8 cellular contexts compared by ENCODE assay signal in the genomic region with DNA sequence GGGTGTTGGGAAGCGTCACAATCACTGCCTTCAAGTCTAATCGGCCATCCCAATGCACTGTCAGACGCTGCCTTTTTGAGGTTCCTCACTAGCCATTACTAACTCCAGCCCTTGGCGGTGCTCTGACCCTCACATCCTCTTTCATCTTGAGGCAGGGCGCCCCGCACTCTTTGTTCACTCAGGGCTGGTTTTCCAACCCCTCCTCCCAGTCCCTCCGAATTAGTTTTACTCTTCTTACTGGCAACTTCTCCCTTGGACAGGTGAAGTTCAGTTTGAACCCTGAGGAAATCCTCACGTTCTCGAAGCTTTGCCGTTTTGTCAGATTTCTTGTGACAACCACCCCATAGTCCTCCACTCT. TPM values are rescaled to one million over a fixed set of nuclear protein-coding genes. Genes with fewer than 3 reads are reported as not detected.
DNase-seq lines count a peak whose midpoint lies in the region; ATAC-seq and TF ChIP-seq lines count a peak whose summit lies in the region.

No MANE protein-coding gene starts in this region.

- intact Hi-C loops in PC-9 (cut with micrococcal nuclease; ENCODE audit: unreplicated experiment), result loop anchor here (1.0 to 5.0 kb wide), 12 partner anchors 14 to 889 kb away; a partner anchor contains a TSS
- intact Hi-C loops in esophagus muscularis mucosa (cut with DNase I), result loop anchor here (2.0 kb wide), 2 partner anchors 70 to 106 kb away; a partner anchor contains a TSS
- intact Hi-C loops in gastrocnemius medialis (cut with DNase I; ENCODE audit: low total_unique reads), result loop anchor here (1.0 to 5.0 kb wide), 11 partner anchors 9 to 1729 kb away; a partner anchor contains a TSS

- H3K36me3 ChIP-seq in PC-9 (ENCODE audit: low read depth) (peaks cover 7% of the 10 kb centered on the region; the same call in 1 of the 2 replicates), esophagus muscularis mucosa (peaks cover 11 to 27% (median 23%) of the 10 kb centered on the region in 4 donors), gastrocnemius medialis (peaks cover 0 to 14% of the 10 kb centered on the region in 2 donors)

- no peaks in the 10 kb centered on the region for H3K27me3 Mint-ChIP-seq in activated naive CD4-positive, alpha-beta T cell treated with anti-CD3 and anti-CD28 coated beads, Interleukin-2, amount 10 ng/mL, durations not matched to agents 7 days and 5 days

- WGBS in esophagus muscularis mucosa, result 9% methylated on average over 9 of the region's 10 CpGs

- peak overlapping the region; percentile 71 for H2AFZ ChIP-seq in PC-9

- peak overlapping the region; percentile 91 for H3K4me2 ChIP-seq in PC-9

- H3K4me3 Mint-ChIP-seq in activated naive CD4-positive, alpha-beta T cell treated with anti-CD3 and anti-CD28 coated beads, Interleukin-2, amount 10 ng/mL, durations not matched to agents 7 days and 5 days, result peak overlapping the region; percentile 94

- TF ChIP-seq CTCF in PC-9 (conservative IDR thresholded peaks at IDR 0.05) (no peak), esophagus muscularis mucosa (IDR thresholded peaks at IDR 0.05) (no peak), gastrocnemius medialis (IDR thresholded peaks at IDR 0.05 in 4 of 5, conservative IDR thresholded peaks at IDR 0.05 in 1 of 5) (no peak)

- H3K9me3 ChIP-seq in PC-9 (ENCODE audit: insufficient read depth, low read depth), result no peaks in the 10 kb centered on the region
- H3K9me3 ChIP-seq in esophagus muscularis mucosa, result no peaks in the 10 kb centered on the region
- H3K9me3 ChIP-seq in gastrocnemius medialis, result no peaks in the 10 kb centered on the region

- no peaks in the 10 kb centered on the region for H4K20me1 ChIP-seq in PC-9 (ENCODE audit: insufficient read depth)

- in situ Hi-C loops in gastrocnemius medialis (cut with MboI; ENCODE audit: low sequenced_read_pairs in 4 of 4), result loop anchor here in 1 of 4 donors (10.0 kb wide), 1 partner anchor 106 kb away; a partner anchor contains a TSS

- peaks cover 47% of the 10 kb centered on the region for H3K4me1 Mint-ChIP-seq in activated naive CD4-positive, alpha-beta T cell treated with anti-CD3 and anti-CD28 coated beads, Interleukin-2, amount 10 ng/mL, durations not matched to agents 7 days and 5 days

- H3K4me1 ChIP-seq in PC-9 (replicated peaks; ENCODE audit: insufficient read depth), result peaks cover 26% of the 10 kb centered on the region
- H3K4me1 ChIP-seq in esophagus muscularis mucosa, result peaks cover 50 to 70% (median 57%) of the 10 kb centered on the region in 4 donors
- peaks cover 44 to 54% of the 10 kb centered on the region in 2 donors for H3K4me1 ChIP-seq in gastrocnemius medialis

- no peak for TF ChIP-seq EP300 in esophagus muscularis mucosa (IDR thresholded peaks at IDR 0.05)

- no TSS peak for BruUV-seq in PC-9 (replicated peaks; lab: Mats Ljungman, UMichigan)

- H3K4me3 ChIP-seq in PC-9, result peak overlapping the region; percentile 63
- H3K4me3 ChIP-seq in esophagus muscularis mucosa, result peak overlapping the region; percentile 66 to 86 (median 78)
- H3K4me3 ChIP-seq in gastrocnemius medialis, result peak overlapping the region; percentile 77 to 94 (median 88)

- H3K27me3 ChIP-seq in PC-9 (ENCODE audit: insufficient read depth, low read depth), result no peaks in the 10 kb centered on the region
- H3K27me3 ChIP-seq in esophagus muscularis mucosa, result no peaks in the 10 kb centered on the region
- H3K27me3 ChIP-seq in gastrocnemius medialis, result no peaks in the 10 kb centered on the region

- no peak for TF ChIP-seq POLR2A in esophagus muscularis mucosa (IDR thresholded peaks at IDR 0.05; ENCODE audit: low read depth)
- TF ChIP-seq POLR2A in gastrocnemius medialis (IDR thresholded peaks at IDR 0.05), result no peak

- peaks cover 44% of the 10 kb centered on the region for H3F3A ChIP-seq in PC-9 (ENCODE audit: insufficient read depth, low read depth)

- no peak for DNase-seq in activated naive CD4-positive, alpha-beta T cell treated with anti-CD3 and anti-CD28 coated beads, Interleukin-2, amount 10 ng/mL, durations not matched to agents 7 days and 5 days
- no peak for DNase-seq in activated naive CD4-positive, alpha-beta T cell treated with Interleukin-2 at 50 U/mL for 16 hours
- DNase-seq in PC-9, result no peak
- no peak for DNase-seq in esophagus muscularis mucosa (ENCODE audit: extremely low spot score)
- DNase-seq in gastrocnemius medialis, result no peak
- no peak for DNase-seq in D341Med (ENCODE audit: low spot score)
- no peak for DNase-seq in middle frontal gyrus (ENCODE audit: extremely low spot score, low spot score)

- H3K9me3 Mint-ChIP-seq in activated naive CD4-positive, alpha-beta T cell treated with anti-CD3 and anti-CD28 coated beads, Interleukin-2, amount 10 ng/mL, durations not matched to agents 7 days and 5 days, result no peaks in the 10 kb centered on the region

- CTCF ChIA-PET in activated naive CD4-positive, alpha-beta T cell treated with anti-CD3 and anti-CD28 coated beads, Interleukin-2, amount 10 ng/mL, durations not matched to agents 7 days and 5 days (lab: Charles Lee), result interaction anchor here (0.7 to 5.2 kb wide), 20 partner anchors 7 to 346 kb away, joined by 3 to 87 read pairs (median 6); a partner anchor contains a TSS
- CTCF ChIA-PET in PC-9 (lab: Charles Lee), result interaction anchor here (0.6 to 1.7 kb wide), 7 partner anchors 14 to 381 kb away, joined by 3 to 15 read pairs (median 5); a partner anchor contains a TSS

- H3K27ac Mint-ChIP-seq in activated naive CD4-positive, alpha-beta T cell treated with anti-CD3 and anti-CD28 coated beads, Interleukin-2, amount 10 ng/mL, durations not matched to agents 7 days and 5 days, result peak overlapping the region; percentile 97

- H3K9me2 ChIP-seq in PC-9 (ENCODE audit: insufficient read depth), result no peaks in the 10 kb centered on the region

- peaks cover 19% of the 10 kb centered on the region for H3K79me2 ChIP-seq in PC-9 (ENCODE audit: low read depth)

- ATAC-seq in gastrocnemius medialis (peak in 1 of 2 donors; percentile 2), HG03139 (IDR thresholded peaks at IDR 0.05; ENCODE audit: unreplicated experiment) (no peak)

- H3K36me3 Mint-ChIP-seq in activated naive CD4-positive, alpha-beta T cell treated with anti-CD3 and anti-CD28 coated beads, Interleukin-2, amount 10 ng/mL, durations not matched to agents 7 days and 5 days, result peaks cover 35% of the 10 kb centered on the region

- peak overlapping the region; percentile 38; the same call in 1 of the 2 replicates for H3K27ac ChIP-seq in PC-9
- H3K27ac ChIP-seq in esophagus muscularis mucosa (replicated peaks in 1 of 4), result peak overlapping the region; percentile 92 to 98 (median 94)
- H3K27ac ChIP-seq in gastrocnemius medialis, result peak overlapping the region; percentile 93 to 99 (median 98)

- POLR2A ChIA-PET in PC-9 (lab: Charles Lee; ENCODE audit: unreplicated experiment), result interaction anchor here (0.6 to 1.0 kb wide), 6 partner anchors 15 to 903 kb away, joined by 3 to 16 read pairs (median 4); a partner anchor contains a TSS

RNA-seq across cellular contexts. Expression of a gene that starts 0.6 kb away (rescaled TPM):
- total RNA-seq in PC-9 (2021), result 4.4 and 6.5 TPM in 2 replicates
- total RNA-seq in esophagus muscularis mucosa, result 1 to 10 TPM; 5.0 to 7.9 (median 6.6) TPM
- total RNA-seq in gastrocnemius medialis, result 1 to 10 TPM; 3.1 to 9.1 (median 3.7) TPM

RNA-seq across cellular contexts. Expression of a gene that starts 2.2 kb away (rescaled TPM):
- total RNA-seq in PC-9 (2021) (3,423 and 4,460 TPM in 2 replicates), esophagus muscularis mucosa (1,000 to 10,000 TPM; 1,962 to 4,166 (median 3,502) TPM), gastrocnemius medialis (1,000 to 10,000 TPM; 1,323 to 2,217 (median 1,977) TPM)

RNA-seq across cellular contexts. Expression of a gene that starts 9.4 kb away (rescaled TPM):
- total RNA-seq in PC-9 (2021) (46.1 and 52.2 TPM in 2 replicates), esophagus muscularis mucosa (100 to 1,000 TPM; 151 to 245 (median 214) TPM), gastrocnemius medialis (10 to 100 TPM; 45.9 to 77.7 (median 62.1) TPM)

RNA-seq across cellular contexts. Expression of a gene that starts 14.3 kb away (rescaled TPM):
- total RNA-seq in PC-9 (2021) (120 and 159 TPM in 2 replicates), esophagus muscularis mucosa (100 to 1,000 TPM in 2 of 4 donors, 10 to 100 TPM in 2; 90.5 to 133 (median 105) TPM), gastrocnemius medialis (100 to 1,000 TPM; 109 to 204 (median 127) TPM)

RNA-seq across cellular contexts. Expression of a gene that starts 33.7 kb away (rescaled TPM):
- total RNA-seq in PC-9 (2021) (120 and 121 TPM in 2 replicates), esophagus muscularis mucosa (10 to 100 TPM; 28.5 to 39.4 (median 33.6) TPM), gastrocnemius medialis (100 to 1,000 TPM; 159 to 334 (median 198) TPM)

Comparison
In these comparisons a context has a peak if more than half of its experiments do, and no peak if none do; other contexts are left out.
1. H3K27ac ChIP-seq: peak in every context shown above with its lines; median percentile 98 in gastrocnemius medialis; 94 in esophagus muscularis mucosa; 38 in PC-9.